Comparison of ENCODE assay signal across 8 cellular contexts in the genomic region with DNA sequence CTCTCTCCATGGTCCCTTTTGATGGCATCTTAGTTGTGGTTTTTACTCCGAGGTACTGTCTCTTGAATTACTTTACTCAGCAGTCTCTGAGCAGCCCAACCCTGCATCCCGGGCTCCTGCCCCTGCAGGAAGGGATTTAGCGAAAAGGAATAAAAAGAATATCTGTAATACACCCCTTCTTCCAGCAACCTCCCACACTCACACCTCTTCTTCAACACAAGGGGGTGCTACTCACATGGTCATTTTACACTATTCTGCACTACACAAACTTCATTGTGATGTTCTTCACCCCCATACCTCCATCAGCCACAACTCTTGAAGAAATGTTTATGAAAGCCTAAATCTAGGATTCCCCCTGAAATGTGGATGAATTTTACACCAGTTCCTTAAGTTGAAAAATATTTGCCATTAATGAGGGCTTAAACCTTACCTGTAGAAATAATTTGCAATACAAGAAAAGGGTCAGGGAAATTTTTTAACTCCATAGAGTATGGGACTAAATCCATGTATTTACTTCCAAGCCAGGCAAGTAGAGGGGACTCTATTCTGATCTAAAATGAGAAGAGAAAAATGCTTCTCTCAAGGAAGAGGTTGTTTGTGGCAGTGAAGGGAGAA. TPM values are rescaled to one million over a fixed set of nuclear protein-coding genes. Genes with fewer than 3 reads are reported as not detected.
DNase-seq lines count a peak whose midpoint lies in the region; ATAC-seq and TF ChIP-seq lines count a peak whose summit lies in the region.

No MANE protein-coding gene starts in this region.

- TF ChIP-seq CTCF in ascending aorta (IDR thresholded peaks at IDR 0.05) = peak; percentile 52 to 75 (median 63)
- TF ChIP-seq CTCF in hepatocyte (IDR thresholded peaks at IDR 0.05; ENCODE audit: poor library complexity) = peak; percentile 71

- H3K27me3 ChIP-seq in ascending aorta (no peaks in the 10 kb centered on the region), hepatocyte (no peaks in the 10 kb centered on the region)

- intact Hi-C loops in ascending aorta (cut with DNase I) = loop anchor here (1.0 to 10.0 kb wide), 6 partner anchors 29 to 328 kb away; a partner anchor contains a TSS

- no peaks in the 10 kb centered on the region for H3K9me2 ChIP-seq in hepatocyte (replicated peaks; ENCODE audit: insufficient read depth)

- 41% methylated on average over 3 of the region's 3 CpGs for WGBS in hepatocyte (ENCODE audit: low lambda C conversion rate, missing lambda C conversion rate)

- H3K4me3 ChIP-seq in ascending aorta = no peak overlapping the region
- H3K4me3 ChIP-seq in hepatocyte = no peak overlapping the region

- peak; percentile 81 for ATAC-seq in GM21360 (IDR thresholded peaks at IDR 0.05; ENCODE audit: unreplicated experiment)

- no peaks in the 10 kb centered on the region for H3K4me1 ChIP-seq in ascending aorta
- H3K4me1 ChIP-seq in hepatocyte (ENCODE audit: insufficient read depth) = peaks cover 3% of the 10 kb centered on the region

- no peak overlapping the region for H2AFZ ChIP-seq in hepatocyte

- no peak overlapping the region for H3K4me2 ChIP-seq in hepatocyte

- DNase-seq in NCI-H2029 treated with DMSO at 0.1 percent for 48 hours (lab: John Stamatoyannopoulos, UW) (peak; percentile 34), NCI-H2029 (lab: John Stamatoyannopoulos, UW) (no peak), HS-27A (ENCODE audit: low read depth) (peak; percentile 17), NOMO-1 treated with dmso at 0.1 percent for 144 hours (lab: John Stamatoyannopoulos, UW; ENCODE audit: unreplicated experiment) (peak; percentile 7), ascending aorta (ENCODE audit: low spot score in 2 of 2) (no peak), hepatocyte (ENCODE audit: low spot score) (peak; percentile 71), smooth muscle cell of the brain vasculature (ENCODE audit: low read depth, low spot score) (peak; percentile 49)

- no peaks in the 10 kb centered on the region for H3K79me2 ChIP-seq in hepatocyte

- no peak overlapping the region for H3K27ac ChIP-seq in ascending aorta
- no peak overlapping the region for H3K27ac ChIP-seq in hepatocyte

- H3K36me3 ChIP-seq in ascending aorta (no peaks in the 10 kb centered on the region), hepatocyte (replicated peaks; ENCODE audit: insufficient read depth, low read depth) (no peaks in the 10 kb centered on the region)

- H3K9me3 ChIP-seq in ascending aorta = no peaks in the 10 kb centered on the region
- no peaks in the 10 kb centered on the region for H3K9me3 ChIP-seq in hepatocyte (ENCODE audit: low read depth)

- no peaks in the 10 kb centered on the region for H4K20me1 ChIP-seq in hepatocyte (ENCODE audit: insufficient read depth, poor library complexity, severe bottlenecking)

RNA-seq across cellular contexts. Expression of a gene that starts 26.0 kb away (rescaled TPM):
- not detected for total RNA-seq in ascending aorta
- not detected in 2 replicates for total RNA-seq in hepatocyte
- polyA plus RNA-seq in hepatocyte = not detected in 2 replicates

RNA-seq across cellular contexts. Expression of a gene that starts 58.8 kb away (rescaled TPM):
- total RNA-seq in ascending aorta = 22.8 TPM
- total RNA-seq in hepatocyte = 40.6 and 42.9 TPM in 2 replicates
- polyA plus RNA-seq in hepatocyte = 16.6 TPM in 2 replicates

Comparison
In these comparisons a context has a peak if more than half of its experiments do, and no peak if none do; other contexts are left out.
1. DNase-seq: peak in NCI-H2029 treated with DMSO at 0.1 percent for 48 hours (single experiment), HS-27A (single experiment), NOMO-1 treated with dmso at 0.1 percent for 144 hours (single experiment), hepatocyte (single experiment) and smooth muscle cell of the brain vasculature (single experiment); none in NCI-H2029 (single experiment) and ascending aorta (0 of 2).